21 cellular contexts compared by ENCODE assay signal in the genomic region with DNA sequence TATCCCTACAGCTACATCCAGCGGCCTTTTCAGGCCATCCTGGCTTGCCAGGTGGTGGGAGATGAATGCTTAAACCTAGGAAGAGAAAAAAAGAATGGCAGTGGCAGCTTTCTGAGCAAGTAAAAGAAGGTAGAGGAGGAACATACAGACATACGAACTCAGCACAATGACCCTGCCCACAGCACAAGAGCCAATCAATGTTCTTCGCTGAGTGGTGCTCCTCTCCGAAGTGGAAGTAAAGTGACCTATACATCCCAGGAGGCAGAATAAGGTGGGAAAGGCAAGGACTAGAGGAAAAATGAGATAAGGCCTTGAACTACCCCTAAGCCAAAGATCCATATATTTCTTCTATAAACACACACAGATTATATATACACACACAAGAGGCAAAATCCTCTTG. TPM values are rescaled to one million over a fixed set of nuclear protein-coding genes. Genes with fewer than 3 reads are reported as not detected.
DNase-seq lines count a peak whose midpoint lies in the region; ATAC-seq, FAIRE-seq and TF ChIP-seq lines count a peak whose summit lies in the region.
"Had no signal": no experiment of that assay in that cellular context is flagged by ENCODE, and none has a peak within 500 bp of the region (broad histone marks: within the 10 kb centered on the region; RNA-seq: fewer than 3 reads in every experiment).

No MANE protein-coding gene starts in this region.

- FAIRE-seq in GM12892 (lab: Jason Lieb, UNC) = no peak
- FAIRE-seq: GM19239 had no signal

- intact Hi-C loops in heart left ventricle (cut with DNase I) = no loop called here
- intact Hi-C loops in Right ventricle myocardium inferior (cut with DNase I) = loop anchor here (5.0 kb wide), 1 partner anchor 33 kb away; no protein-coding TSS in a partner anchor
- intact Hi-C loops in vagina (cut with DNase I) = no loop called here
- intact Hi-C loops in left colon (cut with DNase I, micrococcal nuclease) = no loop called here

- ATAC-seq in heart left ventricle (no peak), Right ventricle myocardium inferior (no peak), omental fat pad (ENCODE audit: low FRiP score) (peak; percentile 21), left colon (no peak)
- ATAC-seq in activated T-cell treated with anti-CD3 and anti-CD28 coated beads, Interleukin-2, amount 50 U/mL, for 4 hours = no peak
- ATAC-seq: effector memory CD8-positive, alpha-beta T cell had no signal

- H3K4me1 ChIP-seq in heart left ventricle (peaks cover 5 to 73% (median 35%) of the 10 kb centered on the region in 12 donors), vagina (peaks cover 82% of the 10 kb centered on the region)

- no peaks in the 10 kb centered on the region for H3K27me3 ChIP-seq in heart left ventricle
- H3K27me3 ChIP-seq in vagina = no peaks in the 10 kb centered on the region
- H3K27me3 ChIP-seq: neural progenitor cell, testis had no signal

- TF ChIP-seq CTCF in heart left ventricle (IDR thresholded peaks at IDR 0.05) = no peak
- TF ChIP-seq CTCF in omental fat pad (IDR thresholded peaks at IDR 0.05) = no peak
- no peak for TF ChIP-seq CTCF in vagina (IDR thresholded peaks at IDR 0.05)

- no peaks in the 10 kb centered on the region for H3K36me3 ChIP-seq in heart left ventricle
- no peaks in the 10 kb centered on the region for H3K36me3 ChIP-seq in vagina
- H3K36me3 ChIP-seq: neural progenitor cell had no signal

- H3K27me3 Mint-ChIP-seq in activated T-cell treated with anti-CD3 and anti-CD28 coated beads, Interleukin-2, amount 50 U/mL, for 4 hours (ENCODE audit: low read depth) = no peaks in the 10 kb centered on the region
- H3K27me3 Mint-ChIP-seq: effector memory CD8-positive, alpha-beta T cell had no signal

- peaks cover 2% of the 10 kb centered on the region for H3K36me3 Mint-ChIP-seq in activated T-cell treated with anti-CD3 and anti-CD28 coated beads, Interleukin-2, amount 50 U/mL, for 4 hours (ENCODE audit: insufficient read depth)
- H3K36me3 Mint-ChIP-seq: neural progenitor cell had no signal

- no peaks in the 10 kb centered on the region for H3K9me3 Mint-ChIP-seq in activated T-cell treated with anti-CD3 and anti-CD28 coated beads, Interleukin-2, amount 50 U/mL, for 4 hours
- H3K9me3 Mint-ChIP-seq: effector memory CD8-positive, alpha-beta T cell had no signal

- no peak for TF ChIP-seq POLR2A in heart left ventricle (IDR thresholded peaks at IDR 0.05)
- TF ChIP-seq POLR2A in vagina (IDR thresholded peaks at IDR 0.05) = no peak
- no peak for TF ChIP-seq POLR2A in GM12892 (IDR thresholded peaks at IDR 0.05; ENCODE audit: low read depth, low read length)

- H3K4me1 Mint-ChIP-seq in activated T-cell treated with anti-CD3 and anti-CD28 coated beads, Interleukin-2, amount 50 U/mL, for 4 hours (ENCODE audit: low read depth) = peaks cover 17% of the 10 kb centered on the region

- DNase-seq in heart left ventricle = no peak
- DNase-seq in Right ventricle myocardium inferior (ENCODE audit: missing footprints) = no peak
- DNase-seq in epithelial cell of prostate (ENCODE audit: low read depth, low spot score) = no peak
- DNase-seq in omental fat pad (ENCODE audit: low spot score) = no peak
- no peak for DNase-seq in vagina (ENCODE audit: extremely low spot score in 2 of 2)
- no peak for DNase-seq in activated T-cell treated with anti-CD3 and anti-CD28 coated beads, Interleukin-2, amount 50 U/mL, for 4 hours
- no peak for DNase-seq in GM12892 (ENCODE audit: insufficient read length)
- DNase-seq in left colon = no peak
- DNase-seq: activated naive CD4-positive, alpha-beta T cell; effector memory CD8-positive, alpha-beta T cell; GDM1; hippocampal formation; NCI-H1048; NCI-H2081; stimulated activated CD4-positive, alpha-beta T cell treated with anti-CD3 and anti-CD28 coated beads, Interleukin-15, amount 100 ng/mL, for 24 hours; SW 1271; testis had no signal

- H3K27ac ChIP-seq in heart left ventricle (peak overlapping the region in 8 of 12 donors; percentile 3 to 81 (median 25)), epithelial cell of prostate (peak overlapping the region; percentile 51), vagina (peak overlapping the region; percentile 66)
- H3K27ac ChIP-seq: C4-2B, KMS-11, neural progenitor cell had no signal

- 84 to 93% (median 86%) methylated on average over 4 of the region's 4 CpGs for WGBS in heart left ventricle, 4 donors

- no peak overlapping the region for H3K4me3 Mint-ChIP-seq in activated T-cell treated with anti-CD3 and anti-CD28 coated beads, Interleukin-2, amount 50 U/mL, for 4 hours
- H3K4me3 Mint-ChIP-seq: effector memory CD8-positive, alpha-beta T cell; neural progenitor cell had no signal

- no peaks in the 10 kb centered on the region for H3K9me3 ChIP-seq in heart left ventricle
- H3K9me3 ChIP-seq in vagina = no peaks in the 10 kb centered on the region
- H3K9me3 ChIP-seq: testis had no signal

- no peak overlapping the region for H3K4me3 ChIP-seq in heart left ventricle
- H3K4me3 ChIP-seq in vagina = no peak overlapping the region
- H3K4me3 ChIP-seq: neural progenitor cell, testis had no signal

RNA-seq across cellular contexts. Expression of a gene that starts 28.7 kb away (rescaled TPM):
- total RNA-seq in heart left ventricle = 10 to 100 TPM; 19.1 to 49.9 (median 23.8) TPM
- polyA plus RNA-seq in heart left ventricle = 10 to 100 TPM in 1 of 2 donors, 1 to 10 TPM in 1; 9.2 to 48.2 TPM
- 26.8 TPM for total RNA-seq in Right ventricle myocardium inferior
- total RNA-seq in omental fat pad = 10 to 100 TPM; 12.7 to 17.5 (median 15.9) TPM
- total RNA-seq in vagina = 32.2 TPM
- 10 to 100 TPM; 11.3 to 11.9 (median 11.4) TPM for total RNA-seq in activated T-cell treated with anti-CD3 and anti-CD28 coated beads, Interleukin-2, amount 50 U/mL, for 4 hours
- polyA plus RNA-seq in GM12892 (2012; ENCODE audit: missing spikeins) = 2.1 TPM
- total RNA-seq in left colon = 1 to 10 TPM; 5.8 to 7.5 TPM
